In genomic region chr22:20091690-20092476, GRCh38 we compare ENCODE assay signal across 24 cellular contexts. TPM values are rescaled to one million over a fixed set of nuclear protein-coding genes. Genes with fewer than 3 reads are reported as not detected.
DNase-seq lines count a peak whose midpoint lies in the region; ATAC-seq and TF ChIP-seq lines count a peak whose summit lies in the region.
"Had no signal": no experiment of that assay in that cellular context is flagged by ENCODE, and none has a peak within 500 bp of the region (broad histone marks: within the 10 kb centered on the region; RNA-seq: fewer than 3 reads in every experiment).

No MANE protein-coding gene starts in this region.

- CTCF ChIA-PET in activated CD4-positive, alpha-beta memory T cell treated with anti-CD3 and anti-CD28 coated beads, Interleukin-2, amount 10 ng/mL, durations not matched to agents 7 days and 5 days (lab: Charles Lee): interaction anchor here (1.4 kb wide), 1 partner anchor 19 kb away, joined by 3 read pairs; no protein-coding TSS in a partner anchor
- CTCF ChIA-PET in activated CD4-positive, alpha-beta memory T cell treated with anti-CD3 and anti-CD28 coated beads for 36 hours (lab: Charles Lee): interaction anchor here (0.9 to 1.1 kb wide), 2 partner anchors 20 to 360 kb away, joined by 3 read pairs; no protein-coding TSS in a partner anchor
- CTCF ChIA-PET in CD4-positive, alpha-beta T cell (lab: Charles Lee): no interaction called here

- H3K4me3 ChIP-seq in HAP-1: no peak overlapping the region
- H3K4me3 ChIP-seq: MG63, SJCRH30, tibial artery had no signal

- no peak for DNase-seq in activated CD4-positive, alpha-beta memory T cell treated with anti-CD3 and anti-CD28 coated beads, Interleukin-2, amount 10 ng/mL, durations not matched to agents 7 days and 5 days
- DNase-seq in activated CD4-positive, alpha-beta memory T cell treated with anti-CD3 and anti-CD28 coated beads for 36 hours: no peak
- no peak for DNase-seq in CD4-positive, alpha-beta T cell
- DNase-seq in central memory CD8-positive, alpha-beta T cell (ENCODE audit: low spot score in 2 of 2): peak in 1 of 2 donors; percentile 40
- peak in 3 of 10 donors; percentile 20 to 51 (median 28) for DNase-seq in naive thymus-derived CD8-positive, alpha-beta T cell
- DNase-seq in HAP-1 (ENCODE audit: low spot score in 2 of 2) (no peak), NCI-H1105 (lab: John Stamatoyannopoulos, UW) (no peak), nucleus accumbens (lab: John Stamatoyannopoulos, UW) (no peak)
- DNase-seq: DMS53; erythroblast; foreskin fibroblast; GDM1; MG63; NCI-H1436; NCI-H510A treated with DMSO at 0.1 percent for 48 hours; NK-92 treated with Interleukin-12 subunit alpha and Interleukin-12 subunit beta, amount 100 ng/mL, for 24 hours; SJCRH30; stimulated activated naive CD8-positive, alpha-beta T cell treated with anti-CD3 and anti-CD28 coated beads, Interleukin-15, Interleukin-2, amounts not matched to agents 100 U/mL and 50 U/mL, for 24 hours had no signal

- POLR2A ChIA-PET in activated CD4-positive, alpha-beta memory T cell treated with anti-CD3 and anti-CD28 coated beads, Interleukin-2, amount 10 ng/mL, durations not matched to agents 7 days and 5 days (lab: Charles Lee): interaction anchor here (1.0 to 1.7 kb wide), 3 partner anchors 11 to 72 kb away, joined by 3 to 5 read pairs (median 4); partner anchors contain the start of gene TANGO2
- POLR2A ChIA-PET in activated CD4-positive, alpha-beta memory T cell treated with anti-CD3 and anti-CD28 coated beads for 36 hours (lab: Charles Lee): interaction anchor here (1.3 kb wide), 1 partner anchor 17 kb away, joined by 3 read pairs; no protein-coding TSS in a partner anchor
- POLR2A ChIA-PET in CD4-positive, alpha-beta T cell (lab: Charles Lee): no interaction called here
- POLR2A ChIA-PET in naive thymus-derived CD8-positive, alpha-beta T cell (lab: Charles Lee): interaction anchor here (0.6 to 2.3 kb wide), 7 partner anchors 9 to 910 kb away, joined by 3 to 10 read pairs (median 3); partner anchors contain the start of genes RANBP1, THAP7 and TRMT2A

- in situ Hi-C loops in HAP-1 (cut with MboI; ENCODE audit: low sequenced_read_pairs): no loop called here

- no peaks in the 10 kb centered on the region for H3K27me3 ChIP-seq in CD4-positive, alpha-beta T cell (ENCODE audit: control insufficient read depth, insufficient read depth, low read length)
- no peaks in the 10 kb centered on the region for H3K27me3 ChIP-seq in HAP-1 (ENCODE audit: low read depth)
- H3K27me3 ChIP-seq: MG63, SJCRH30, tibial artery had no signal

- no peak for TF ChIP-seq CTCF in CD4-positive, alpha-beta T cell (IDR thresholded peaks at IDR 0.05)

- peaks cover 89% of the 10 kb centered on the region for H3K36me3 Mint-ChIP-seq in activated CD4-positive, alpha-beta memory T cell treated with anti-CD3 and anti-CD28 coated beads, Interleukin-2, amount 10 ng/mL, durations not matched to agents 7 days and 5 days (ENCODE audit: low read depth)
- peaks cover 87% of the 10 kb centered on the region for H3K36me3 Mint-ChIP-seq in activated CD4-positive, alpha-beta memory T cell treated with anti-CD3 and anti-CD28 coated beads for 36 hours
- H3K36me3 Mint-ChIP-seq in CD4-positive, alpha-beta T cell (ENCODE audit: low read depth): peaks cover 96% of the 10 kb centered on the region
- peaks cover 65% of the 10 kb centered on the region for H3K36me3 Mint-ChIP-seq in central memory CD8-positive, alpha-beta T cell (ENCODE audit: insufficient read depth)
- peaks cover 10 to 92% (median 38%) of the 10 kb centered on the region in 3 donors for H3K36me3 Mint-ChIP-seq in naive thymus-derived CD8-positive, alpha-beta T cell

- H3K4me1 Mint-ChIP-seq in activated CD4-positive, alpha-beta memory T cell treated with anti-CD3 and anti-CD28 coated beads, Interleukin-2, amount 10 ng/mL, durations not matched to agents 7 days and 5 days: peaks cover 46% of the 10 kb centered on the region
- H3K4me1 Mint-ChIP-seq in activated CD4-positive, alpha-beta memory T cell treated with anti-CD3 and anti-CD28 coated beads for 36 hours (ENCODE audit: low read depth): peaks cover 44% of the 10 kb centered on the region
- H3K4me1 Mint-ChIP-seq in CD4-positive, alpha-beta T cell (ENCODE audit: low read depth): peaks cover 15% of the 10 kb centered on the region
- peaks cover 64% of the 10 kb centered on the region for H3K4me1 Mint-ChIP-seq in central memory CD8-positive, alpha-beta T cell
- H3K4me1 Mint-ChIP-seq in naive thymus-derived CD8-positive, alpha-beta T cell: peaks cover 9 to 59% (median 45%) of the 10 kb centered on the region in 4 donors
- H3K4me1 Mint-ChIP-seq: nephron had no signal

- H3K27ac Mint-ChIP-seq in activated CD4-positive, alpha-beta memory T cell treated with anti-CD3 and anti-CD28 coated beads, Interleukin-2, amount 10 ng/mL, durations not matched to agents 7 days and 5 days: peak overlapping the region; percentile 61
- no peak overlapping the region for H3K27ac Mint-ChIP-seq in activated CD4-positive, alpha-beta memory T cell treated with anti-CD3 and anti-CD28 coated beads for 36 hours
- peak overlapping the region; percentile 53 for H3K27ac Mint-ChIP-seq in CD4-positive, alpha-beta T cell
- peak overlapping the region; percentile 96 for H3K27ac Mint-ChIP-seq in central memory CD8-positive, alpha-beta T cell (ENCODE audit: low read depth)
- H3K27ac Mint-ChIP-seq in naive thymus-derived CD8-positive, alpha-beta T cell: peak overlapping the region in 8 of 10 donors; percentile 81 to 95 (median 86)
- H3K27ac Mint-ChIP-seq: nephron had no signal

- H3K36me3 ChIP-seq in HAP-1 (replicated peaks): peaks cover 100% of the 10 kb centered on the region

- H3K27ac ChIP-seq in CD4-positive, alpha-beta T cell (ENCODE audit: low read depth, low read length): no peak overlapping the region
- H3K27ac ChIP-seq: 22Rv1, parathyroid adenoma, SJCRH30, tibial artery had no signal

- intact Hi-C loops in activated CD4-positive, alpha-beta memory T cell treated with anti-CD3 and anti-CD28 coated beads for 36 hours (cut with micrococcal nuclease): no loop called here
- intact Hi-C loops in CD4-positive, alpha-beta T cell (cut with DNase I, micrococcal nuclease): no loop called here

- H3K9me3 ChIP-seq in CD4-positive, alpha-beta T cell (ENCODE audit: control insufficient read depth, low read length): peaks cover 4% of the 10 kb centered on the region
- no peaks in the 10 kb centered on the region for H3K9me3 ChIP-seq in HAP-1
- H3K9me3 ChIP-seq: MG63, SJCRH30 had no signal

- H3K4me1 ChIP-seq in HAP-1: no peaks in the 10 kb centered on the region
- H3K4me1 ChIP-seq: parathyroid adenoma, SJCRH30 had no signal

- no peak overlapping the region for H3K4me3 Mint-ChIP-seq in activated CD4-positive, alpha-beta memory T cell treated with anti-CD3 and anti-CD28 coated beads, Interleukin-2, amount 10 ng/mL, durations not matched to agents 7 days and 5 days
- H3K4me3 Mint-ChIP-seq in activated CD4-positive, alpha-beta memory T cell treated with anti-CD3 and anti-CD28 coated beads for 36 hours: no peak overlapping the region
- peak overlapping the region; percentile 7 for H3K4me3 Mint-ChIP-seq in CD4-positive, alpha-beta T cell
- H3K4me3 Mint-ChIP-seq in central memory CD8-positive, alpha-beta T cell: peak overlapping the region; percentile 74
- H3K4me3 Mint-ChIP-seq in naive thymus-derived CD8-positive, alpha-beta T cell: peak overlapping the region; percentile 16 to 80 (median 56)
- H3K4me3 Mint-ChIP-seq: nephron had no signal

- H3K27me3 Mint-ChIP-seq in activated CD4-positive, alpha-beta memory T cell treated with anti-CD3 and anti-CD28 coated beads, Interleukin-2, amount 10 ng/mL, durations not matched to agents 7 days and 5 days: no peaks in the 10 kb centered on the region
- no peaks in the 10 kb centered on the region for H3K27me3 Mint-ChIP-seq in activated CD4-positive, alpha-beta memory T cell treated with anti-CD3 and anti-CD28 coated beads for 36 hours
- no peaks in the 10 kb centered on the region for H3K27me3 Mint-ChIP-seq in CD4-positive, alpha-beta T cell
- H3K27me3 Mint-ChIP-seq in central memory CD8-positive, alpha-beta T cell: no peaks in the 10 kb centered on the region
- H3K27me3 Mint-ChIP-seq in naive thymus-derived CD8-positive, alpha-beta T cell: no peaks in the 10 kb centered on the region

- no peak for ATAC-seq in CD4-positive, alpha-beta T cell (ENCODE audit: poor library complexity)
- peak; percentile 78 for ATAC-seq in central memory CD8-positive, alpha-beta T cell (replicated peaks; ENCODE audit: extremely low read depth, poor library complexity, severe bottlenecking)
- ATAC-seq in naive thymus-derived CD8-positive, alpha-beta T cell: peak; percentile 73 to 77
- ATAC-seq: left lobe of liver; stimulated activated naive CD8-positive, alpha-beta T cell treated with anti-CD3 and anti-CD28 coated beads, Interleukin-15, Interleukin-2, amounts not matched to agents 100 U/mL and 50 U/mL, for 24 hours had no signal

- peaks cover 3% of the 10 kb centered on the region for H3K9me3 Mint-ChIP-seq in activated CD4-positive, alpha-beta memory T cell treated with anti-CD3 and anti-CD28 coated beads, Interleukin-2, amount 10 ng/mL, durations not matched to agents 7 days and 5 days
- peaks cover 2% of the 10 kb centered on the region for H3K9me3 Mint-ChIP-seq in activated CD4-positive, alpha-beta memory T cell treated with anti-CD3 and anti-CD28 coated beads for 36 hours
- peaks cover under 1% of the 10 kb centered on the region for H3K9me3 Mint-ChIP-seq in CD4-positive, alpha-beta T cell
- H3K9me3 Mint-ChIP-seq in central memory CD8-positive, alpha-beta T cell: no peaks in the 10 kb centered on the region
- no peaks in the 10 kb centered on the region for H3K9me3 Mint-ChIP-seq in naive thymus-derived CD8-positive, alpha-beta T cell

RNA-seq across cellular contexts. Expression of gene DGCR8, which starts 11.8 kb away (rescaled TPM):
- total RNA-seq in activated CD4-positive, alpha-beta memory T cell treated with anti-CD3 and anti-CD28 coated beads, Interleukin-2, amount 10 ng/mL, durations not matched to agents 7 days and 5 days: 10 to 100 TPM; 40.4 to 41.1 TPM
- total RNA-seq in activated CD4-positive, alpha-beta memory T cell treated with anti-CD3 and anti-CD28 coated beads for 36 hours: 10 to 100 TPM; 33.4 to 34.3 TPM
- 10 to 100 TPM; 17.8 to 18.5 TPM for total RNA-seq in CD4-positive, alpha-beta T cell
- total RNA-seq in naive thymus-derived CD8-positive, alpha-beta T cell: 10 to 100 TPM; 51.3 to 53.3 TPM
- polyA plus RNA-seq in naive thymus-derived CD8-positive, alpha-beta T cell: 1 to 10 TPM; 4.0 to 6.0 (median 4.4) TPM

RNA-seq across cellular contexts. Expression of gene RANBP1, which starts 24.0 kb away (rescaled TPM):
- 100 to 1,000 TPM; 176 to 181 TPM for total RNA-seq in activated CD4-positive, alpha-beta memory T cell treated with anti-CD3 and anti-CD28 coated beads, Interleukin-2, amount 10 ng/mL, durations not matched to agents 7 days and 5 days
- 100 to 1,000 TPM; 359 to 372 TPM for total RNA-seq in activated CD4-positive, alpha-beta memory T cell treated with anti-CD3 and anti-CD28 coated beads for 36 hours
- 10 to 100 TPM; 68.1 to 72.1 TPM for total RNA-seq in CD4-positive, alpha-beta T cell
- 10 to 100 TPM; 64.0 to 67.0 TPM for total RNA-seq in naive thymus-derived CD8-positive, alpha-beta T cell
- 100 to 1,000 TPM in 1 of 3 donors, 10 to 100 TPM in 2; 72.5 to 106 (median 92.7) TPM for polyA plus RNA-seq in naive thymus-derived CD8-positive, alpha-beta T cell

RNA-seq across cellular contexts. Expression of gene TRMT2A, which starts 25.1 kb away (rescaled TPM):
- 10 to 100 TPM; 71.8 to 75.2 TPM for total RNA-seq in activated CD4-positive, alpha-beta memory T cell treated with anti-CD3 and anti-CD28 coated beads, Interleukin-2, amount 10 ng/mL, durations not matched to agents 7 days and 5 days
- total RNA-seq in activated CD4-positive, alpha-beta memory T cell treated with anti-CD3 and anti-CD28 coated beads for 36 hours: 10 to 100 TPM; 70.6 to 75.8 TPM
- 10 to 100 TPM; 79.3 to 84.2 TPM for total RNA-seq in CD4-positive, alpha-beta T cell
- total RNA-seq in naive thymus-derived CD8-positive, alpha-beta T cell: 100 to 1,000 TPM; 120 to 123 TPM
- 10 to 100 TPM; 24.8 to 36.8 (median 32.5) TPM for polyA plus RNA-seq in naive thymus-derived CD8-positive, alpha-beta T cell

RNA-seq across cellular contexts. Expression of gene ZDHHC8, which starts 39.7 kb away (rescaled TPM):
- 10 to 100 TPM; 44.2 to 48.3 TPM for total RNA-seq in activated CD4-positive, alpha-beta memory T cell treated with anti-CD3 and anti-CD28 coated beads, Interleukin-2, amount 10 ng/mL, durations not matched to agents 7 days and 5 days
- 10 to 100 TPM; 46.3 to 46.5 TPM for total RNA-seq in activated CD4-positive, alpha-beta memory T cell treated with anti-CD3 and anti-CD28 coated beads for 36 hours
- 10 to 100 TPM; 44.9 to 49.3 TPM for total RNA-seq in CD4-positive, alpha-beta T cell
- 10 to 100 TPM; 93.5 to 99.2 TPM for total RNA-seq in naive thymus-derived CD8-positive, alpha-beta T cell
- polyA plus RNA-seq in naive thymus-derived CD8-positive, alpha-beta T cell: 1 to 10 TPM; 1.4 to 4.6 (median 2.6) TPM

RNA-seq across cellular contexts. Expression of gene CCDC188, which starts 59.0 kb away (rescaled TPM):
- total RNA-seq in activated CD4-positive, alpha-beta memory T cell treated with anti-CD3 and anti-CD28 coated beads, Interleukin-2, amount 10 ng/mL, durations not matched to agents 7 days and 5 days: under 1 TPM; 0.33 to 0.76 TPM
- under 1 TPM in 1 of 2 experiments, not detected in 1; 0.52 TPM for total RNA-seq in activated CD4-positive, alpha-beta memory T cell treated with anti-CD3 and anti-CD28 coated beads for 36 hours
- total RNA-seq in CD4-positive, alpha-beta T cell: not detected
- total RNA-seq in naive thymus-derived CD8-positive, alpha-beta T cell: not detected
- not detected for polyA plus RNA-seq in naive thymus-derived CD8-positive, alpha-beta T cell
- total RNA-seq: H4, left lobe of liver, SJCRH30 had no signal

Comparison
In these comparisons a context has a peak if more than half of its experiments do, and no peak if none do; other contexts are left out.
1. H3K4me3 Mint-ChIP-seq: peak in CD4-positive, alpha-beta T cell (single experiment), central memory CD8-positive, alpha-beta T cell (single experiment) and naive thymus-derived CD8-positive, alpha-beta T cell (10 of 10); none in activated CD4-positive, alpha-beta memory T cell treated with anti-CD3 and anti-CD28 coated beads, Interleukin-2, amount 10 ng/mL, durations not matched to agents 7 days and 5 days (single experiment) and activated CD4-positive, alpha-beta memory T cell treated with anti-CD3 and anti-CD28 coated beads for 36 hours (single experiment).